ENCODE assay signal across 1 cellular context in genomic region chr12:113649256-113649830, GRCh38.
TF ChIP-seq lines count a peak whose summit lies in the region.

No MANE protein-coding gene starts in this region.

TF ChIP-seq in K562, 482 proteins besides CTCF, POLR2A, EP300 and RAD21 (continued from another document and continues in another):
- no peak for TF ChIP-seq CEBPZ (IDR thresholded peaks at IDR 0.05; ENCODE audit: borderline replicate concordance, low read depth, low read length)
- no peak for TF ChIP-seq NFXL1 (CRISPR knock-in tag; IDR thresholded peaks at IDR 0.05)
- peak; percentile 97 for TF ChIP-seq SMAD1 (IDR thresholded peaks at IDR 0.05; ENCODE audit: low read depth, low read length, partially characterized antibody)
- TF ChIP-seq TFAM (CRISPR knock-in tag; conservative IDR thresholded peaks at IDR 0.05): no peak
- TF ChIP-seq TRIM28 (IDR thresholded peaks at IDR 0.05): no peak
- TF ChIP-seq POU5F1 (IDR thresholded peaks at IDR 0.05; ENCODE audit: borderline replicate concordance, low read depth, low read length, partially characterized antibody): no peak
- no peak for TF ChIP-seq FUS (optimal IDR thresholded peaks at IDR 0.05; ENCODE audit: low read depth, low read length)
- TF ChIP-seq ZNF347 (CRISPR knock-in tag; IDR thresholded peaks at IDR 0.05; ENCODE audit: low read depth): no peak
- TF ChIP-seq ZNF668 (CRISPR knock-in tag; IDR thresholded peaks at IDR 0.05): no peak
- peak; percentile 52; the same call in 1 of the 2 replicates for TF ChIP-seq NR2C1 (IDR thresholded peaks at IDR 0.05)
- TF ChIP-seq NR2C1 (tag; IDR thresholded peaks at IDR 0.05): peak; percentile 80
- peak; percentile 49 for TF ChIP-seq HINFP (tag; conservative IDR thresholded peaks at IDR 0.05; ENCODE audit: low read depth)
- peak; percentile 99 for TF ChIP-seq SMAD4 (CRISPR knock-in tag; conservative IDR thresholded peaks at IDR 0.05)
- peak; percentile 84; the same call in 1 of the 2 replicates for TF ChIP-seq ZNF24 (IDR thresholded peaks at IDR 0.05)
- TF ChIP-seq ERF (CRISPR knock-in tag; IDR thresholded peaks at IDR 0.05): peak; percentile 69; the same call in 1 of the 2 replicates
- TF ChIP-seq FOXK1 (CRISPR knock-in tag; IDR thresholded peaks at IDR 0.05; ENCODE audit: borderline replicate concordance): no peak
- no peak for TF ChIP-seq EZH2 (IDR thresholded peaks at IDR 0.05; ENCODE audit: borderline replicate concordance, low read depth, low read length)
- TF ChIP-seq TFAP4 (CRISPR knock-in tag; IDR thresholded peaks at IDR 0.05; ENCODE audit: borderline replicate concordance): peak; percentile 92
- TF ChIP-seq MXI1 (IDR thresholded peaks at IDR 0.05; ENCODE audit: low read depth, low read length): peak; percentile 81
- TF ChIP-seq FOXO4 (CRISPR knock-in tag; IDR thresholded peaks at IDR 0.05): no peak
- TF ChIP-seq HIVEP1 (CRISPR knock-in tag; IDR thresholded peaks at IDR 0.05): peak; percentile 79; the same call in 1 of the 2 replicates
- peak; percentile 99 for TF ChIP-seq BCOR (IDR thresholded peaks at IDR 0.05)
- TF ChIP-seq ZNF146 (CRISPR knock-in tag; IDR thresholded peaks at IDR 0.05; ENCODE audit: unreplicated experiment): no peak
- TF ChIP-seq PHB2 (IDR thresholded peaks at IDR 0.05; ENCODE audit: low read depth): peak; percentile 98
- TF ChIP-seq RBM17 (IDR thresholded peaks at IDR 0.05; ENCODE audit: borderline replicate concordance, low read depth, low read length): no peak
- no peak for TF ChIP-seq DLX4 (CRISPR knock-in tag; IDR thresholded peaks at IDR 0.05)
- TF ChIP-seq ZNF3 (CRISPR knock-in tag; IDR thresholded peaks at IDR 0.05): no peak
- TF ChIP-seq ZFPM2 (CRISPR knock-in tag; IDR thresholded peaks at IDR 0.05): no peak
- peak in 1 of 2 experiments; percentile 38 for TF ChIP-seq E2F6 (IDR thresholded peaks at IDR 0.05; ENCODE audit: borderline replicate concordance in 1 of 2, extremely low read depth in 1 of 2, insufficient read depth in 1 of 2, insufficient read length in 1 of 2, low read depth in 1 of 2, low read length in 1 of 2, poor library complexity in 1 of 2, severe bottlenecking in 1 of 2)
- 0 out of 4 replicates have a peak, but pooled peaks of 1 of the 2 experiments have one; percentile 12 for TF ChIP-seq SIX5 (IDR thresholded peaks at IDR 0.05; ENCODE audit: borderline replicate concordance in 1 of 2, insufficient read depth in 1 of 2, low read depth in 1 of 2, low read length in 2 of 2)
- no peak for TF ChIP-seq HOMEZ (CRISPR knock-in tag; IDR thresholded peaks at IDR 0.05)
- peak; percentile 97 for TF ChIP-seq HEY1 (CRISPR knock-in tag; IDR thresholded peaks at IDR 0.05; ENCODE audit: borderline replicate concordance)
- no peak for TF ChIP-seq RBM15 (IDR thresholded peaks at IDR 0.05; ENCODE audit: insufficient read depth, low read length)
- TF ChIP-seq MCM5 (IDR thresholded peaks at IDR 0.05; ENCODE audit: low read depth): no peak
- no peak for TF ChIP-seq MCM2 (IDR thresholded peaks at IDR 0.05; ENCODE audit: low read depth)
- peak; percentile 99 for TF ChIP-seq LEF1 (IDR thresholded peaks at IDR 0.05)
- peak; percentile 31; the same call in 1 of the 2 replicates for TF ChIP-seq GMEB1 (CRISPR knock-in tag; IDR thresholded peaks at IDR 0.05)
- no peak for TF ChIP-seq SP2 (IDR thresholded peaks at IDR 0.05; ENCODE audit: extremely low read depth, low read depth, low read length, poor library complexity, severe bottlenecking)
- TF ChIP-seq KDM1A (IDR thresholded peaks at IDR 0.05): peak; percentile 99
- no peak for TF ChIP-seq SREBF2 (CRISPR knock-in tag; IDR thresholded peaks at IDR 0.05)
- TF ChIP-seq TSHZ1 (CRISPR knock-in tag; IDR thresholded peaks at IDR 0.05): peak; percentile 42; the same call in 1 of the 2 replicates
- TF ChIP-seq JUNB (CRISPR knock-in tag; conservative IDR thresholded peaks at IDR 0.05): no peak
- TF ChIP-seq SRSF9 (IDR thresholded peaks at IDR 0.05; ENCODE audit: borderline replicate concordance, low read depth, low read length): no peak
- TF ChIP-seq POLR2B (IDR thresholded peaks at IDR 0.05; ENCODE audit: low read depth, partially characterized antibody): no peak
- TF ChIP-seq CCNT2 (IDR thresholded peaks at IDR 0.05; ENCODE audit: borderline replicate concordance, extremely low read depth, insufficient read length, low read depth, low read length): peak; percentile 97
- peak; percentile 63; the same call in 1 of the 2 replicates for TF ChIP-seq TEAD2 (tag; IDR thresholded peaks at IDR 0.05)
- 0 out of 2 replicates have a peak, but pooled peaks have one; percentile 28 for TF ChIP-seq RBFOX2 (IDR thresholded peaks at IDR 0.05; ENCODE audit: low read depth, low read length)
- TF ChIP-seq EGR1 (conservative IDR thresholded peaks at IDR 0.05): peak; percentile 69
- peak; percentile 87 for TF ChIP-seq ETS1 (conservative IDR thresholded peaks at IDR 0.05; ENCODE audit: control insufficient read depth, low read depth, low read length)
- TF ChIP-seq NFYB (IDR thresholded peaks at IDR 0.05; ENCODE audit: extremely low read depth, insufficient read length): no peak
- no peak for TF ChIP-seq SRSF3 (IDR thresholded peaks at IDR 0.05; ENCODE audit: insufficient read depth, low read length)
- TF ChIP-seq MYBL2 (IDR thresholded peaks at IDR 0.05; ENCODE audit: low read depth): no peak; the same call in 1 of the 2 replicates
- no peak for TF ChIP-seq MYBL2 (CRISPR knock-in tag; IDR thresholded peaks at IDR 0.05; ENCODE audit: borderline replicate concordance)
- TF ChIP-seq ZBTB8A (IDR thresholded peaks at IDR 0.05; ENCODE audit: partially characterized antibody): no peak
